9 cellular contexts compared by ENCODE assay signal in the genomic region with DNA sequence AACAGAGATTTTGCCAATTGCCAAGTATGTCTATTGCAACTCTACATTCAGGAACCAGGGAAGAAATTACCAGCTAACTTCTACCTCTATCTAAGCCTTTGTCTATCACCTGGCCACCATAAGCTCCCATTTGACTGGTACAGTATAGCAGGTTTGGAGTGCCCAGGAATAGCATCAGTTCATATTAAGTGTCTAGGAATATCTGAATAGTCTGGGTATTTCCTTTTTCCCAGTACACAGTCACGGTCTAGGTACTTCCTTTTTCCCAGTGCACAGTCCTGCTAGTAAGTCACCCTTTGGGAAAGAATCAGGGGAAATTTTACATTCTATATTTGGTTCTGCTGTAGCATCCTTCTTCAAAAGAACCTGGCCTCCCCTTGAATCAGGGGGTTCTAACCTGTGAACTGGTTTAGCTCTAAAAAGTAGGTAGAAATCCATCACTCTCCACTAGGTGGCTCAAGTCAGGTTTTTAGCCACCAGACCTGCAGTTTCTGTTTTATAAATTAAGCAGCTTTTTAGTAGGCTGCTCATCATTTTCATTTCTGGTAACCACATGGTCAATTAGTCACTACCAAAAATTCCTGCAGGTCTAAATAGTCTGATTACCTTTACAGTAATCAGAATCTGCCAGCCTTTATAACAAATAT. TPM values are rescaled to one million over a fixed set of nuclear protein-coding genes. Genes with fewer than 3 reads are reported as not detected.
A peak's percentile ranks its signal among the peaks of the same experiment; 100 is the strongest.
DNase-seq lines count a peak whose midpoint lies in the region; ATAC-seq, FAIRE-seq and TF ChIP-seq lines count a peak whose summit lies in the region.
"Had no signal": no experiment of that assay in that cellular context is flagged by ENCODE, and none has a peak within 500 bp of the region (broad histone marks: within the 10 kb centered on the region; RNA-seq: fewer than 3 reads in every experiment).

No MANE protein-coding gene starts in this region.

- H3K4me1 ChIP-seq in H9 (ENCODE audit: insufficient read depth, low read length), result no peaks in the 10 kb centered on the region
- no peaks in the 10 kb centered on the region for H3K4me1 ChIP-seq in GM12878 (ENCODE audit: control insufficient read depth, insufficient read depth, low read length)
- H3K4me1 ChIP-seq in stomach, result no peaks in the 10 kb centered on the region

- H2BK20ac ChIP-seq in H9 (ENCODE audit: low read depth, low read length, poor library complexity, severe bottlenecking), result no peak overlapping the region

- no peak overlapping the region for H2BK5ac ChIP-seq in H9 (ENCODE audit: insufficient read length, low read length)

- in situ Hi-C loops in GM12878 (cut with MboI), result no loop called here

- no peaks in the 10 kb centered on the region for H3K79me1 ChIP-seq in H9 (ENCODE audit: insufficient read depth, low read depth, low read length, poor library complexity, severe bottlenecking)

- H4K5ac ChIP-seq in H9 (ENCODE audit: insufficient read length, low read depth, low read length), result no peak overlapping the region

- ATAC-seq in GM12878, result peak; percentile 89

- H3K9me3 Mint-ChIP-seq in H9 (no peaks in the 10 kb centered on the region), nephron progenitor cell (peaks cover 2% of the 10 kb centered on the region)

- peak; percentile 67 for TF ChIP-seq RAD21 in GM12878 (IDR thresholded peaks at IDR 0.05; ENCODE audit: insufficient read depth, low read depth, low read length)

- H3K9ac ChIP-seq in H9 (ENCODE audit: extremely low read depth, insufficient read length, low read length) (no peak overlapping the region), GM12878 (ENCODE audit: control insufficient read depth, insufficient read depth, low read length) (no peak overlapping the region)

- no peak overlapping the region for H2AK5ac ChIP-seq in H9 (ENCODE audit: insufficient read length, low read length)

- TF ChIP-seq CTCF in AG09309 (IDR thresholded peaks at IDR 0.05; ENCODE audit: control insufficient read depth, insufficient read depth, low read depth, low read length, missing control alignments) (peak; percentile 62), GM10248 (IDR thresholded peaks at IDR 0.05; ENCODE audit: control extremely low read depth, extremely low read depth, low read depth, missing control alignments) (peak; percentile 49), H9 (conservative IDR thresholded peaks at IDR 0.05) (peak; percentile 73), GM12878 (IDR thresholded peaks at IDR 0.05 in 2 of 3, conservative IDR thresholded peaks at IDR 0.05 in 1 of 3; ENCODE audit: control insufficient read depth in 2 of 3, extremely low read depth in 1 of 3, insufficient read depth in 1 of 3, low read depth in 3 of 3, low read length in 3 of 3) (peak; percentile 43 to 64 (median 55); a peak in 5 of 6 replicates), nephron progenitor cell (IDR thresholded peaks at IDR 0.05) (peak; percentile 50), stomach (IDR thresholded peaks at IDR 0.05) (peak in 3 of 7 experiments; percentile 28 to 51 (median 44))

- no peak for FAIRE-seq in GM12878 (lab: Jason Lieb, UNC)

- POLR2A ChIA-PET in GM10248 (lab: Yijun Ruan, JAX) (no interaction called here), GM12878 (lab: Charles Lee) (no interaction called here)

- no peaks in the 10 kb centered on the region for H3K23me2 ChIP-seq in H9 (ENCODE audit: insufficient read length, low read depth, low read length, poor library complexity, severe bottlenecking)

- H3K27me3 ChIP-seq in H9 (ENCODE audit: insufficient read depth, low read length) (no peaks in the 10 kb centered on the region), GM12878 (replicated peaks in 1 of 2; ENCODE audit: control insufficient read depth in 2 of 2, insufficient read depth in 2 of 2, low read length in 1 of 2) (peaks cover 0 to 1% of the 10 kb centered on the region in 2 experiments; a peak in 2 of 4 replicates), stomach (no peaks in the 10 kb centered on the region)
- H3K27me3 ChIP-seq: SJCRH30 had no signal

- TF ChIP-seq EP300 in GM12878 (IDR thresholded peaks at IDR 0.05; ENCODE audit: borderline replicate concordance in 1 of 2, control insufficient read depth in 1 of 2, low read depth in 2 of 2, low read length in 2 of 2) (no peak), stomach (IDR thresholded peaks at IDR 0.05) (no peak)

- H4K8ac ChIP-seq in H9 (replicated peaks; ENCODE audit: insufficient read length, low read depth, low read length), result no peak overlapping the region

- no peak overlapping the region for H3T11ph ChIP-seq in H9 (ENCODE audit: low read length)

- H3K14ac ChIP-seq in H9 (ENCODE audit: insufficient read depth, low read length), result no peak overlapping the region

- H4K91ac ChIP-seq in H9 (ENCODE audit: insufficient read length, low read depth, low read length), result no peak overlapping the region

- H3K4me3 ChIP-seq in AG09309 (ENCODE audit: control insufficient read depth, low read depth, low read length), result no peak overlapping the region
- H3K4me3 ChIP-seq in GM12878, result no peak overlapping the region
- H3K4me3 ChIP-seq in stomach, result no peak overlapping the region
- H3K4me3 ChIP-seq: SJCRH30 had no signal

- no peak overlapping the region for H3K56ac ChIP-seq in H9 (ENCODE audit: insufficient read length, low read depth, low read length)

- H3K36me3 ChIP-seq in GM12878 (ENCODE audit: control insufficient read depth in 2 of 2, insufficient read depth in 2 of 2, low read length in 1 of 2) (no peaks in the 10 kb centered on the region), stomach (no peaks in the 10 kb centered on the region)
- H3K36me3 ChIP-seq: SJCRH30 had no signal

- H3K9me3 ChIP-seq in H9 (ENCODE audit: control insufficient read depth, low read depth, low read length) (no peaks in the 10 kb centered on the region), GM12878 (replicated peaks; ENCODE audit: control insufficient read depth, insufficient read depth, low read length) (no peaks in the 10 kb centered on the region), stomach (no peaks in the 10 kb centered on the region)
- H3K9me3 ChIP-seq: SJCRH30 had no signal

- no peak overlapping the region for H2BK15ac ChIP-seq in H9 (ENCODE audit: low read depth, low read length)

- no peak overlapping the region for H2BK12ac ChIP-seq in H9 (ENCODE audit: insufficient read length, low read depth, low read length)

- SMC1A ChIA-PET in GM12878 (lab: Charles Lee; ENCODE audit: uncharacterized antibody, unreplicated experiment), result interaction anchor here (0.7 to 4.3 kb wide), 15 partner anchors 19 to 378 kb away, joined by 3 to 47 read pairs (median 3); no protein-coding TSS in a partner anchor

- intact Hi-C loops in GM12878 (cut with micrococcal nuclease; ENCODE audit: unreplicated experiment), result loop anchor here (1.0 to 5.0 kb wide), 2 partner anchors 314 to 426 kb away; no protein-coding TSS in a partner anchor
- intact Hi-C loops in stomach (cut with DNase I; ENCODE audit: low total_unique reads), result no loop called here

- H2BK120ac ChIP-seq in H9 (ENCODE audit: low read depth, low read length, poor library complexity, severe bottlenecking), result no peak overlapping the region

- H3K36me3 Mint-ChIP-seq in H9 (ENCODE audit: insufficient read depth in 1 of 3, low read depth in 3 of 3), result no peaks in the 10 kb centered on the region
- H3K36me3 Mint-ChIP-seq in nephron progenitor cell (ENCODE audit: low read depth), result no peaks in the 10 kb centered on the region

- no peak for DNase-seq in AG09309 (ENCODE audit: low read depth)
- DNase-seq in GM10248 (ENCODE audit: extremely low spot score), result peak; percentile 41
- DNase-seq in H9, result no peak
- peak; percentile 44 for DNase-seq in M059J (ENCODE audit: low read depth)
- no peak for DNase-seq in GM12878 (ENCODE audit: low read depth, low spot score)
- DNase-seq in nephron progenitor cell, result no peak
- no peak for DNase-seq in stomach
- DNase-seq in nucleus accumbens (lab: John Stamatoyannopoulos, UW), result no peak

- TF ChIP-seq POLR2A in GM12878 (IDR thresholded peaks at IDR 0.05; ENCODE audit: low read depth, low read length), result no peak
- no peak for TF ChIP-seq POLR2A in stomach (IDR thresholded peaks at IDR 0.05)

- no peaks in the 10 kb centered on the region; the same call in 1 of the 2 replicates for H3K27me3 Mint-ChIP-seq in H9 (ENCODE audit: low read depth)
- H3K27me3 Mint-ChIP-seq in nephron progenitor cell (ENCODE audit: low read depth, poor library complexity), result peaks cover 8% of the 10 kb centered on the region

- no peak overlapping the region for H3K18ac ChIP-seq in H9 (ENCODE audit: insufficient read length, low read depth, low read length)

- no peaks in the 10 kb centered on the region; a peak in 2 of 4 replicates for H3K4me1 Mint-ChIP-seq in H9
- no peaks in the 10 kb centered on the region for H3K4me1 Mint-ChIP-seq in nephron progenitor cell

- H3K4ac ChIP-seq in H9 (ENCODE audit: low read depth, low read length), result no peak overlapping the region

- BruUV-seq in GM12878 (replicated peaks; lab: Mats Ljungman, UMichigan), result no TSS peak

- H4K20me1 ChIP-seq in H9 (ENCODE audit: control insufficient read depth, insufficient read depth, insufficient read length) (no peaks in the 10 kb centered on the region), GM12878 (ENCODE audit: control insufficient read depth, insufficient read depth) (no peaks in the 10 kb centered on the region)

- H2AFZ ChIP-seq in H9 (ENCODE audit: low read length) (no peak overlapping the region), GM12878 (ENCODE audit: control insufficient read depth, low read depth, low read length) (peak overlapping the region; percentile 50)

- CTCF ChIA-PET in GM10248 (lab: Yijun Ruan, JAX) (interaction anchor here (0.6 to 2.6 kb wide), 26 partner anchors 10 to 475 kb away, joined by 3 to 40 read pairs (median 4); no protein-coding TSS in a partner anchor), GM12878 (lab: Yijun Ruan, JAX) (interaction anchor here (0.6 to 2.2 kb wide), 22 partner anchors 10 to 924 kb away, joined by 3 to 93 read pairs (median 3); a partner anchor contains a TSS)

- no peak overlapping the region for H3K4me2 ChIP-seq in H9 (ENCODE audit: insufficient read depth, insufficient read length, low read length)
- H3K4me2 ChIP-seq in GM12878 (ENCODE audit: control insufficient read depth, insufficient read depth), result no peak overlapping the region

- RAD21 ChIA-PET in GM12878 (lab: Charles Lee; ENCODE audit: unreplicated experiment), result interaction anchor here (1.1 to 2.8 kb wide), 2 partner anchors 51 to 313 kb away, joined by 4 to 52 read pairs; no protein-coding TSS in a partner anchor

- H3K79me2 ChIP-seq in H9 (ENCODE audit: insufficient read depth, low read length) (no peaks in the 10 kb centered on the region), GM12878 (ENCODE audit: control insufficient read depth, insufficient read depth, low read length) (no peaks in the 10 kb centered on the region)

- H3K27ac Mint-ChIP-seq in H9, result peak overlapping the region in 1 of 3 experiments; percentile 53; a peak in 1 of 7 replicates
- no peak overlapping the region for H3K27ac Mint-ChIP-seq in nephron progenitor cell

- H3K27ac ChIP-seq in H9 (ENCODE audit: insufficient read length, low read depth, low read length) (no peak overlapping the region), GM12878 (ENCODE audit: control insufficient read depth, insufficient read depth) (no peak overlapping the region), stomach (no peak overlapping the region)
- H3K27ac ChIP-seq: SJCRH30 had no signal

- H3K4me3 Mint-ChIP-seq in H9 (no peak overlapping the region), nephron progenitor cell (no peak overlapping the region)

- no CpG with 5 or more reads among the region's 1 CpG for WGBS in H9 (ENCODE audit: extremely low coverage, insufficient read length, low lambda C conversion rate)
- 4% methylated on average over 1 of the region's 1 CpG for WGBS in GM12878 (ENCODE audit: insufficient coverage, insufficient replicate concordance, low lambda C conversion rate, missing lambda C conversion rate)
- WGBS in stomach, 5 donors, result 60 to 85% (median 71%) methylated on average over 1 of the region's 1 CpG

- no peak overlapping the region for H3K23ac ChIP-seq in H9 (ENCODE audit: insufficient read length, low read depth, low read length)

RNA-seq across cellular contexts. Expression of a gene that starts 49.3 kb away (rescaled TPM):
- total RNA-seq in H9 (2021) (119 and 129 TPM in 2 replicates), GM12878 (2014; rRNA removed) (35.8 and 50.2 TPM in 2 replicates), GM12878 (2014; rRNA removed; fragmentation: Illumina TruSeq; extraction: Trizol) (51.0 and 56.1 TPM in 2 replicates), GM12878 (2021) (56.7 and 61.7 TPM in 2 replicates), stomach (100 to 1,000 TPM in 1 of 5 donors, 10 to 100 TPM in 3, 1 to 10 TPM in 1; 7.6 to 182 (median 37.1) TPM)
- total RNA-seq in M059J (2014; rRNA removed; shearing (Covaris generic)), result 48.7 and 86.9 TPM in 2 replicates
- total RNA-seq in GM12878 (2013; cell fraction: nucleolus; rRNA removed), result 124 and 133 TPM in 2 replicates
- polyA plus RNA-seq in GM12878 (2011; ENCODE audit: low read depth), result 8.5 TPM
- polyA plus RNA-seq in GM12878 (2011; rRNA removed) (40.6 and 67.6 TPM in 2 replicates), GM12878 (2014; fragmentation: Illumina TruSeq; extraction: Trizol) (34.2 and 44.9 TPM in 2 replicates), GM12878 (2014; fragmentation: Nextera tagmentation; extraction: Ambion mirVana) (10 to 100 TPM in 1 of 2 experiments, 1 to 10 TPM in 1; 9.1 to 11.5 TPM), GM12878 (2014; rRNA removed) (26.8 and 30.0 TPM in 2 replicates), GM12878 (2016; fragmentation: Nextera tagmentation; extraction: Ambion mirVana) (10 to 100 TPM; 64.8 to 67.9 TPM), stomach (10 to 100 TPM; 11.0 to 15.9 (median 12.6) TPM)
- 12.1 and 12.6 TPM in 2 replicates for polyA plus RNA-seq in GM12878 (2011; cell fraction: cytosol; rRNA removed)
- 62.5 and 64.6 TPM in 2 replicates for polyA plus RNA-seq in GM12878 (2011; cell fraction: nucleus; rRNA removed)
- polyA plus RNA-seq in GM12878 (2012), result 17.5 and 21.3 TPM in 2 replicates
- polyA minus RNA-seq in GM12878 (2011; rRNA and poly(A)+ RNA removed), result 21.1 and 30.6 TPM in 2 replicates
- polyA minus RNA-seq in GM12878 (2011; cell fraction: cytosol; rRNA and poly(A)+ RNA removed), result 15.1 and 17.2 TPM in 2 replicates
- 14.9 and 18.2 TPM in 2 replicates for polyA minus RNA-seq in GM12878 (2011; cell fraction: nucleus; rRNA and poly(A)+ RNA removed)

Comparison
In these comparisons a context has a peak if more than half of its experiments do, and no peak if none do; other contexts are left out.
1. DNase-seq: peak in GM10248 (single experiment) and M059J (single experiment); none in AG09309 (single experiment), H9 (single experiment), GM12878 (single experiment), nephron progenitor cell (single experiment), stomach (single experiment) and nucleus accumbens (0 of 56).